ENCODE assay signal across 8 cellular contexts in the genomic region with DNA sequence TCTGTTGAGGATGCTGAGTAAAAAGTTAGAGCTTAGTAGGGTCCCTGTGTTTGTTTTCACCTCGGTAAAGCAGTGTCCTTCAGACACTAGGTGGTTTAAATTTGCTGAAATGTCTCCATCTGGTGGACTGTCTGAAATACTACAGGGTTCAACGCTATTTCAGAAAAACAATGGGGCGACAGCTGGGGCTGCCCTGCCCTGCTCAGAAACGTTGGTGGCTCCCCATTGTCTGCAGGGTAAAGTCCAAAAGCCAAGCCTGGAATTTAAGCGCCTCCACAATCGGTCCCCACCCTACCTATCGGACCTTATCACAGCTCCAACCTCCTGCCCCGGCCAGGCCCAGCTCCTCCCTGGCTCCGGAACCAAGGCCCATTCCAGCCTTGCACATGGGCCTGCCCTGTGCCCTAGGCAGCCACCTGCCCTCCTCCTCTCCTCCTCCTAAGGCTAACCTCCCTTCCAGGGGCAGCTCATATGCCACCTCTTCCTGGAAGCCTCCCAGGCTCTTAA. TPM values are rescaled to one million over a fixed set of nuclear protein-coding genes. Genes with fewer than 3 reads are reported as not detected.
DNase-seq lines count a peak whose midpoint lies in the region; ATAC-seq and TF ChIP-seq lines count a peak whose summit lies in the region.

No MANE protein-coding gene starts in this region.

- peaks cover 9% of the 10 kb centered on the region for H3K36me3 Mint-ChIP-seq in stimulated activated effector memory CD8-positive, alpha-beta T cell treated with anti-CD3 and anti-CD28 coated beads, Interleukin-12 subunit alpha, Interleukin-12 subunit beta, amount 100 ng/mL, for 72 hours

- H3K79me2 ChIP-seq in PC-3 (ENCODE audit: low read length), result peaks cover 23% of the 10 kb centered on the region

- H3F3A ChIP-seq in PC-3 (ENCODE audit: low read length, unreplicated experiment), result peaks cover 15% of the 10 kb centered on the region

- peak overlapping the region; percentile 34 for H3K4me2 ChIP-seq in PC-3 (ENCODE audit: low read length)

- H3K27ac ChIP-seq in PC-3 (ENCODE audit: low read length), result peak overlapping the region; percentile 94
- no peak overlapping the region for H3K27ac ChIP-seq in brain microvascular endothelial cell

- POLR2A ChIA-PET in PC-3 (lab: Charles Lee; ENCODE audit: unreplicated experiment), result interaction anchor here (0.6 to 0.8 kb wide), 4 partner anchors 9 to 149 kb away, joined by 3 to 10 read pairs (median 3); no protein-coding TSS in a partner anchor

- no peak overlapping the region for H3K4me3 ChIP-seq in PC-3 (ENCODE audit: low read length)
- no peak overlapping the region for H3K4me3 ChIP-seq in brain microvascular endothelial cell (ENCODE audit: low read depth, low read length)

- H3K4me1 Mint-ChIP-seq in stimulated activated effector memory CD8-positive, alpha-beta T cell treated with anti-CD3 and anti-CD28 coated beads, Interleukin-12 subunit alpha, Interleukin-12 subunit beta, amount 100 ng/mL, for 72 hours, result peaks cover 28% of the 10 kb centered on the region

- H3K9me3 Mint-ChIP-seq in stimulated activated effector memory CD8-positive, alpha-beta T cell treated with anti-CD3 and anti-CD28 coated beads, Interleukin-12 subunit alpha, Interleukin-12 subunit beta, amount 100 ng/mL, for 72 hours, result no peaks in the 10 kb centered on the region

- peak overlapping the region; percentile 70 for H3K9ac ChIP-seq in PC-3 (ENCODE audit: low read length)

- peak; percentile 58 for DNase-seq in EH (ENCODE audit: low read depth)
- DNase-seq in PC-3, result peak; percentile 78
- no peak for DNase-seq in brain microvascular endothelial cell
- peak; percentile 83 for DNase-seq in iPS-NIHi11 (ENCODE audit: low spot score)
- DNase-seq in stimulated activated effector memory CD8-positive, alpha-beta T cell treated with anti-CD3 and anti-CD28 coated beads, Interleukin-12 subunit alpha, Interleukin-12 subunit beta, amount 100 ng/mL, for 72 hours (ENCODE audit: low spot score in 2 of 2), result peak in 1 of 2 donors; percentile 58

- H3K9me2 ChIP-seq in PC-3 (replicated peaks; ENCODE audit: low read length), result no peaks in the 10 kb centered on the region

- BruUV-seq in PC-3 (replicated peaks; lab: Mats Ljungman, UMichigan), result no TSS peak

- H3K27ac Mint-ChIP-seq in stimulated activated effector memory CD8-positive, alpha-beta T cell treated with anti-CD3 and anti-CD28 coated beads, Interleukin-12 subunit alpha, Interleukin-12 subunit beta, amount 100 ng/mL, for 72 hours, result peak overlapping the region; percentile 20

- H3K4me1 ChIP-seq in PC-3 (ENCODE audit: insufficient read depth, low read length), result peaks cover 59% of the 10 kb centered on the region

- H3K4me3 Mint-ChIP-seq in stimulated activated effector memory CD8-positive, alpha-beta T cell treated with anti-CD3 and anti-CD28 coated beads, Interleukin-12 subunit alpha, Interleukin-12 subunit beta, amount 100 ng/mL, for 72 hours, result no peak overlapping the region

- in situ Hi-C loops in brain microvascular endothelial cell (cut with HindIII; ENCODE audit: low pct_ligation_motif_present, low sequenced_read_pairs), result no loop called here

- H2AFZ ChIP-seq in PC-3 (ENCODE audit: low read length), result peak overlapping the region; percentile 34; the same call in 1 of the 2 replicates

- H3K36me3 ChIP-seq in PC-3 (ENCODE audit: low read depth, low read length) (no peaks in the 10 kb centered on the region), brain microvascular endothelial cell (replicated peaks) (no peaks in the 10 kb centered on the region)

- ATAC-seq in HG02642 (IDR thresholded peaks at IDR 0.05; ENCODE audit: poor library complexity, unreplicated experiment) (peak; percentile 20), PC-3 (peak; percentile 26), HG03095 (IDR thresholded peaks at IDR 0.05; ENCODE audit: unreplicated experiment) (no peak), GM19328 (IDR thresholded peaks at IDR 0.05; ENCODE audit: unreplicated experiment) (no peak)
- peak; percentile 42 for ATAC-seq in stimulated activated effector memory CD8-positive, alpha-beta T cell treated with anti-CD3 and anti-CD28 coated beads, Interleukin-12 subunit alpha, Interleukin-12 subunit beta, amount 100 ng/mL, for 72 hours

- CTCF ChIA-PET in PC-3 (lab: Charles Lee), result interaction anchor here (0.6 to 1.7 kb wide), 11 partner anchors 10 to 1370 kb away, joined by 3 to 20 read pairs (median 5); no protein-coding TSS in a partner anchor

- intact Hi-C loops in PC-3 (cut with micrococcal nuclease), result loop anchor here (1.0 to 10.0 kb wide), 6 partner anchors 43 to 415 kb away; a partner anchor contains a TSS

- TF ChIP-seq CTCF in PC-3 (conservative IDR thresholded peaks at IDR 0.05; ENCODE audit: low read depth, low read length), result peak; percentile 89
- TF ChIP-seq CTCF in brain microvascular endothelial cell (IDR thresholded peaks at IDR 0.05; ENCODE audit: low read depth, low read length, missing control alignments), result peak; percentile 69

- H3K27me3 ChIP-seq in PC-3 (ENCODE audit: low read length) (no peaks in the 10 kb centered on the region), brain microvascular endothelial cell (replicated peaks) (no peaks in the 10 kb centered on the region)

- no peaks in the 10 kb centered on the region for H4K20me1 ChIP-seq in PC-3 (ENCODE audit: low read length)

- no peaks in the 10 kb centered on the region for H3K9me3 ChIP-seq in PC-3 (ENCODE audit: low read length)

RNA-seq across cellular contexts. Expression of a gene that starts 4.3 kb away (rescaled TPM):
- 40.2 and 51.0 TPM in 2 replicates for total RNA-seq in PC-3 (2014; rRNA removed)

Comparison
In these comparisons a context has a peak if more than half of its experiments do, and no peak if none do; other contexts are left out.
1. ATAC-seq: peak in HG02642 (single experiment), PC-3 (single experiment) and stimulated activated effector memory CD8-positive, alpha-beta T cell treated with anti-CD3 and anti-CD28 coated beads, Interleukin-12 subunit alpha, Interleukin-12 subunit beta, amount 100 ng/mL, for 72 hours (single experiment); none in HG03095 (single experiment) and GM19328 (single experiment).